ENCODE assay signal across 1 cellular context in the genomic region with DNA sequence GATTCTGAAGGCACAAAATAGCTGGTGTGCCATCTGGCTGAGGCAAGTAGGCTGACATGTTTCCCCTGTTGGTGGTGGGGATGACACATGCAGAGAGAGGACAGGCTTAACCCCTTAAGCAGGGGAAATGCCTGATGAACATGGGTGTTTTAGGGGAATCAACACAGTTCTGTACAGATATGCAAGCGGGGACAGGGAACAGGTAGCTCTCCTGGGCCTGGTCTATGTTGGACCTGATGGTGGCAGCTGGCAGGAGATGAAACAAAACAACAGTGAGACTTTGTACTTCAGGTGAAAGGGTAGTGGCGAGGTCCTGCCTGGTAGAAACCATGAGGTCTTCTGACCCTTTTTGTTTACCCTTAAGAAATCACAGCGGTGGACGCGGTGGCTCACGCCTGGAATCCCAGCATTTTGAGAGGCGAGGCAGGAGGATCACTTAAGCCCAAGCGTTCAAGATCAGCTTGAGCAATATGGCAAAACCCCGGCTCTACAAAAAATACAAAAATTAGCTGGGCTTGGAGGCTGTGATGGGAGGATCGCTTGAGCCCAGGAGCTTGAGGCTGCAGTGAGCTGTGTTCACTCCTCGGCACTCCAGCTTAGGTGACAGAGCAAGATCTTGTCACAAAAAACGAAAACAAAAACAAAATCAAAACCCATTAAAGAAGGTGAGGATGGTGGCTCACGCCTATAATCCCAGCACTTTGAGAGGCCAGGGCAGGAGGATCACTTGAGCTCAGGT.
TF ChIP-seq lines count a peak whose summit lies in the region.

No MANE protein-coding gene starts in this region.

TF ChIP-seq in HepG2, 621 proteins besides CTCF, POLR2A, EP300 and RAD21 (continued from another document):
- TF ChIP-seq, protein P1, sequence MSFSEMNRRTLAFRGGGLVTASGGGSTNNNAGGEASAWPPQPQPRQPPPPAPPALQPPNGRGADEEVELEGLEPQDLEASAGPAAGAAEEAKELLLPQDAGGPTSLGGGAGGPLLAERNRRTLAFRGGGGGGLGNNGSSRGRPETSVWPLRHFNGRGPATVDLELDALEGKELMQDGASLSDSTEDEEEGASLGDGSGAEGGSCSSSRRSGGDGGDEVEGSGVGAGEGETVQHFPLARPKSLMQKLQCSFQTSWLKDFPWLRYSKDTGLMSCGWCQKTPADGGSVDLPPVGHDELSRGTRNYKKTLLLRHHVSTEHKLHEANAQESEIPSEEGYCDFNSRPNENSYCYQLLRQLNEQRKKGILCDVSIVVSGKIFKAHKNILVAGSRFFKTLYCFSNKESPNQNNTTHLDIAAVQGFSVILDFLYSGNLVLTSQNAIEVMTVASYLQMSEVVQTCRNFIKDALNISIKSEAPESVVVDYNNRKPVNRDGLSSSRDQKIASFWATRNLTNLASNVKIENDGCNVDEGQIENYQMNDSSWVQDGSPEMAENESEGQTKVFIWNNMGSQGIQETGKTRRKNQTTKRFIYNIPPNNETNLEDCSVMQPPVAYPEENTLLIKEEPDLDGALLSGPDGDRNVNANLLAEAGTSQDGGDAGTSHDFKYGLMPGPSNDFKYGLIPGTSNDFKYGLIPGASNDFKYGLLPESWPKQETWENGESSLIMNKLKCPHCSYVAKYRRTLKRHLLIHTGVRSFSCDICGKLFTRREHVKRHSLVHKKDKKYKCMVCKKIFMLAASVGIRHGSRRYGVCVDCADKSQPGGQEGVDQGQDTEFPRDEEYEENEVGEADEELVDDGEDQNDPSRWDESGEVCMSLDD (CRISPR knock-in tag; IDR thresholded peaks at IDR 0.05; ENCODE audit: borderline replicate concordance): no peak
- TF ChIP-seq TMF1 (CRISPR knock-in tag; IDR thresholded peaks at IDR 0.05; ENCODE audit: low read depth): no peak
- no peak for TF ChIP-seq ZNF883 (CRISPR knock-in tag; IDR thresholded peaks at IDR 0.05; ENCODE audit: not compliant biosample characterization)
- TF ChIP-seq NFATC3 (CRISPR knock-in tag; IDR thresholded peaks at IDR 0.05): no peak
- TF ChIP-seq ZNF225 (CRISPR knock-in tag; IDR thresholded peaks at IDR 0.05): no peak
- TF ChIP-seq, protein P2, sequence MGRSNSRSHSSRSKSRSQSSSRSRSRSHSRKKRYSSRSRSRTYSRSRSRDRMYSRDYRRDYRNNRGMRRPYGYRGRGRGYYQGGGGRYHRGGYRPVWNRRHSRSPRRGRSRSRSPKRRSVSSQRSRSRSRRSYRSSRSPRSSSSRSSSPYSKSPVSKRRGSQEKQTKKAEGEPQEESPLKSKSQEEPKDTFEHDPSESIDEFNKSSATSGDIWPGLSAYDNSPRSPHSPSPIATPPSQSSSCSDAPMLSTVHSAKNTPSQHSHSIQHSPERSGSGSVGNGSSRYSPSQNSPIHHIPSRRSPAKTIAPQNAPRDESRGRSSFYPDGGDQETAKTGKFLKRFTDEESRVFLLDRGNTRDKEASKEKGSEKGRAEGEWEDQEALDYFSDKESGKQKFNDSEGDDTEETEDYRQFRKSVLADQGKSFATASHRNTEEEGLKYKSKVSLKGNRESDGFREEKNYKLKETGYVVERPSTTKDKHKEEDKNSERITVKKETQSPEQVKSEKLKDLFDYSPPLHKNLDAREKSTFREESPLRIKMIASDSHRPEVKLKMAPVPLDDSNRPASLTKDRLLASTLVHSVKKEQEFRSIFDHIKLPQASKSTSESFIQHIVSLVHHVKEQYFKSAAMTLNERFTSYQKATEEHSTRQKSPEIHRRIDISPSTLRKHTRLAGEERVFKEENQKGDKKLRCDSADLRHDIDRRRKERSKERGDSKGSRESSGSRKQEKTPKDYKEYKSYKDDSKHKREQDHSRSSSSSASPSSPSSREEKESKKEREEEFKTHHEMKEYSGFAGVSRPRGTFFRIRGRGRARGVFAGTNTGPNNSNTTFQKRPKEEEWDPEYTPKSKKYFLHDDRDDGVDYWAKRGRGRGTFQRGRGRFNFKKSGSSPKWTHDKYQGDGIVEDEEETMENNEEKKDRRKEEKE (IDR thresholded peaks at IDR 0.05): no peak
- TF ChIP-seq, protein P3, sequence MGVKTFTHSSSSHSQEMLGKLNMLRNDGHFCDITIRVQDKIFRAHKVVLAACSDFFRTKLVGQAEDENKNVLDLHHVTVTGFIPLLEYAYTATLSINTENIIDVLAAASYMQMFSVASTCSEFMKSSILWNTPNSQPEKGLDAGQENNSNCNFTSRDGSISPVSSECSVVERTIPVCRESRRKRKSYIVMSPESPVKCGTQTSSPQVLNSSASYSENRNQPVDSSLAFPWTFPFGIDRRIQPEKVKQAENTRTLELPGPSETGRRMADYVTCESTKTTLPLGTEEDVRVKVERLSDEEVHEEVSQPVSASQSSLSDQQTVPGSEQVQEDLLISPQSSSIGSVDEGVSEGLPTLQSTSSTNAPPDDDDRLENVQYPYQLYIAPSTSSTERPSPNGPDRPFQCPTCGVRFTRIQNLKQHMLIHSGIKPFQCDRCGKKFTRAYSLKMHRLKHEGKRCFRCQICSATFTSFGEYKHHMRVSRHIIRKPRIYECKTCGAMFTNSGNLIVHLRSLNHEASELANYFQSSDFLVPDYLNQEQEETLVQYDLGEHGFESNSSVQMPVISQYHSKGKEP (CRISPR knock-in tag; IDR thresholded peaks at IDR 0.05): no peak
- no peak for TF ChIP-seq ZNF501 (CRISPR knock-in tag; IDR thresholded peaks at IDR 0.05)
- peak; percentile 22; the same call in 1 of the 2 replicates for TF ChIP-seq HHEX (CRISPR knock-in tag; IDR thresholded peaks at IDR 0.05)
- TF ChIP-seq ZNF766 (CRISPR knock-in tag; IDR thresholded peaks at IDR 0.05; ENCODE audit: borderline replicate concordance): no peak
- no peak for TF ChIP-seq ZNF768 (CRISPR knock-in tag; IDR thresholded peaks at IDR 0.05)
- TF ChIP-seq, protein P4, sequence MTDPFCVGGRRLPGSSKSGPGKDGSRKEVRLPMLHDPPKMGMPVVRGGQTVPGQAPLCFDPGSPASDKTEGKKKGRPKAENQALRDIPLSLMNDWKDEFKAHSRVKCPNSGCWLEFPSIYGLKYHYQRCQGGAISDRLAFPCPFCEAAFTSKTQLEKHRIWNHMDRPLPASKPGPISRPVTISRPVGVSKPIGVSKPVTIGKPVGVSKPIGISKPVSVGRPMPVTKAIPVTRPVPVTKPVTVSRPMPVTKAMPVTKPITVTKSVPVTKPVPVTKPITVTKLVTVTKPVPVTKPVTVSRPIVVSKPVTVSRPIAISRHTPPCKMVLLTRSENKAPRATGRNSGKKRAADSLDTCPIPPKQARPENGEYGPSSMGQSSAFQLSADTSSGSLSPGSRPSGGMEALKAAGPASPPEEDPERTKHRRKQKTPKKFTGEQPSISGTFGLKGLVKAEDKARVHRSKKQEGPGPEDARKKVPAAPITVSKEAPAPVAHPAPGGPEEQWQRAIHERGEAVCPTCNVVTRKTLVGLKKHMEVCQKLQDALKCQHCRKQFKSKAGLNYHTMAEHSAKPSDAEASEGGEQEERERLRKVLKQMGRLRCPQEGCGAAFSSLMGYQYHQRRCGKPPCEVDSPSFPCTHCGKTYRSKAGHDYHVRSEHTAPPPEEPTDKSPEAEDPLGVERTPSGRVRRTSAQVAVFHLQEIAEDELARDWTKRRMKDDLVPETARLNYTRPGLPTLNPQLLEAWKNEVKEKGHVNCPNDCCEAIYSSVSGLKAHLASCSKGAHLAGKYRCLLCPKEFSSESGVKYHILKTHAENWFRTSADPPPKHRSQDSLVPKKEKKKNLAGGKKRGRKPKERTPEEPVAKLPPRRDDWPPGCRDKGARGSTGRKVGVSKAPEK (CRISPR knock-in tag; IDR thresholded peaks at IDR 0.05; ENCODE audit: borderline replicate concordance): no peak
- no peak for TF ChIP-seq ZBTB3 (CRISPR knock-in tag; IDR thresholded peaks at IDR 0.05; ENCODE audit: borderline replicate concordance, low read depth)
- TF ChIP-seq FOXJ3 (CRISPR knock-in tag; IDR thresholded peaks at IDR 0.05; ENCODE audit: borderline replicate concordance): no peak
- TF ChIP-seq CEBPB (IDR thresholded peaks at IDR 0.05; ENCODE audit: borderline replicate concordance, low read depth, low read length): no peak
- TF ChIP-seq, protein P5, sequence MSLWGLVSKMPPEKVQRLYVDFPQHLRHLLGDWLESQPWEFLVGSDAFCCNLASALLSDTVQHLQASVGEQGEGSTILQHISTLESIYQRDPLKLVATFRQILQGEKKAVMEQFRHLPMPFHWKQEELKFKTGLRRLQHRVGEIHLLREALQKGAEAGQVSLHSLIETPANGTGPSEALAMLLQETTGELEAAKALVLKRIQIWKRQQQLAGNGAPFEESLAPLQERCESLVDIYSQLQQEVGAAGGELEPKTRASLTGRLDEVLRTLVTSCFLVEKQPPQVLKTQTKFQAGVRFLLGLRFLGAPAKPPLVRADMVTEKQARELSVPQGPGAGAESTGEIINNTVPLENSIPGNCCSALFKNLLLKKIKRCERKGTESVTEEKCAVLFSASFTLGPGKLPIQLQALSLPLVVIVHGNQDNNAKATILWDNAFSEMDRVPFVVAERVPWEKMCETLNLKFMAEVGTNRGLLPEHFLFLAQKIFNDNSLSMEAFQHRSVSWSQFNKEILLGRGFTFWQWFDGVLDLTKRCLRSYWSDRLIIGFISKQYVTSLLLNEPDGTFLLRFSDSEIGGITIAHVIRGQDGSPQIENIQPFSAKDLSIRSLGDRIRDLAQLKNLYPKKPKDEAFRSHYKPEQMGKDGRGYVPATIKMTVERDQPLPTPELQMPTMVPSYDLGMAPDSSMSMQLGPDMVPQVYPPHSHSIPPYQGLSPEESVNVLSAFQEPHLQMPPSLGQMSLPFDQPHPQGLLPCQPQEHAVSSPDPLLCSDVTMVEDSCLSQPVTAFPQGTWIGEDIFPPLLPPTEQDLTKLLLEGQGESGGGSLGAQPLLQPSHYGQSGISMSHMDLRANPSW (CRISPR knock-in tag; IDR thresholded peaks at IDR 0.05; ENCODE audit: borderline replicate concordance): no peak
- no peak for TF ChIP-seq FOSL1 (CRISPR knock-in tag; IDR thresholded peaks at IDR 0.05; ENCODE audit: borderline replicate concordance)
- no peak for TF ChIP-seq ZNF282 (IDR thresholded peaks at IDR 0.05; ENCODE audit: partially characterized antibody)
- TF ChIP-seq ELF3 (CRISPR knock-in tag; IDR thresholded peaks at IDR 0.05): 0 out of 2 replicates have a peak, but pooled peaks have one; percentile 14
- no peak for TF ChIP-seq NCOA1 (CRISPR knock-in tag; IDR thresholded peaks at IDR 0.05)
- TF ChIP-seq KLF6 (CRISPR knock-in tag; IDR thresholded peaks at IDR 0.05): no peak
- no peak for TF ChIP-seq ZNF382 (CRISPR knock-in tag; IDR thresholded peaks at IDR 0.05; ENCODE audit: borderline replicate concordance)
- TF ChIP-seq, protein P6, sequence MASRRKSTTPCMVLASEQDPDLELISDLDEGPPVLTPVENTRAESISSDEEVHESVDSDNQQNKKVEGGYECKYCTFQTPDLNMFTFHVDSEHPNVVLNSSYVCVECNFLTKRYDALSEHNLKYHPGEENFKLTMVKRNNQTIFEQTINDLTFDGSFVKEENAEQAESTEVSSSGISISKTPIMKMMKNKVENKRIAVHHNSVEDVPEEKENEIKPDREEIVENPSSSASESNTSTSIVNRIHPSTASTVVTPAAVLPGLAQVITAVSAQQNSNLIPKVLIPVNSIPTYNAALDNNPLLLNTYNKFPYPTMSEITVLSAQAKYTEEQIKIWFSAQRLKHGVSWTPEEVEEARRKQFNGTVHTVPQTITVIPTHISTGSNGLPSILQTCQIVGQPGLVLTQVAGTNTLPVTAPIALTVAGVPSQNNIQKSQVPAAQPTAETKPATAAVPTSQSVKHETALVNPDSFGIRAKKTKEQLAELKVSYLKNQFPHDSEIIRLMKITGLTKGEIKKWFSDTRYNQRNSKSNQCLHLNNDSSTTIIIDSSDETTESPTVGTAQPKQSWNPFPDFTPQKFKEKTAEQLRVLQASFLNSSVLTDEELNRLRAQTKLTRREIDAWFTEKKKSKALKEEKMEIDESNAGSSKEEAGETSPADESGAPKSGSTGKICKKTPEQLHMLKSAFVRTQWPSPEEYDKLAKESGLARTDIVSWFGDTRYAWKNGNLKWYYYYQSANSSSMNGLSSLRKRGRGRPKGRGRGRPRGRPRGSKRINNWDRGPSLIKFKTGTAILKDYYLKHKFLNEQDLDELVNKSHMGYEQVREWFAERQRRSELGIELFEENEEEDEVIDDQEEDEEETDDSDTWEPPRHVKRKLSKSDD (CRISPR knock-in tag; IDR thresholded peaks at IDR 0.05; ENCODE audit: low read depth): no peak
- peak; percentile 15; the same call in 1 of the 2 replicates for TF ChIP-seq JUN (CRISPR knock-in tag; IDR thresholded peaks at IDR 0.05)
- TF ChIP-seq KAT2B (IDR thresholded peaks at IDR 0.05; ENCODE audit: borderline replicate concordance, low read depth, low read length): no peak
- no peak for TF ChIP-seq NFE2L2 (IDR thresholded peaks at IDR 0.05; ENCODE audit: low read length)
- TF ChIP-seq ZNF605 (CRISPR knock-in tag; IDR thresholded peaks at IDR 0.05): 0 out of 2 replicates have a peak, but pooled peaks have one; percentile 29
- TF ChIP-seq, protein P7, sequence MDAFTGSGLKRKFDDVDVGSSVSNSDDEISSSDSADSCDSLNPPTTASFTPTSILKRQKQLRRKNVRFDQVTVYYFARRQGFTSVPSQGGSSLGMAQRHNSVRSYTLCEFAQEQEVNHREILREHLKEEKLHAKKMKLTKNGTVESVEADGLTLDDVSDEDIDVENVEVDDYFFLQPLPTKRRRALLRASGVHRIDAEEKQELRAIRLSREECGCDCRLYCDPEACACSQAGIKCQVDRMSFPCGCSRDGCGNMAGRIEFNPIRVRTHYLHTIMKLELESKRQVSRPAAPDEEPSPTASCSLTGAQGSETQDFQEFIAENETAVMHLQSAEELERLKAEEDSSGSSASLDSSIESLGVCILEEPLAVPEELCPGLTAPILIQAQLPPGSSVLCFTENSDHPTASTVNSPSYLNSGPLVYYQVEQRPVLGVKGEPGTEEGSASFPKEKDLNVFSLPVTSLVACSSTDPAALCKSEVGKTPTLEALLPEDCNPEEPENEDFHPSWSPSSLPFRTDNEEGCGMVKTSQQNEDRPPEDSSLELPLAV (CRISPR knock-in tag; conservative IDR thresholded peaks at IDR 0.05; ENCODE audit: low read depth): no peak
